In genomic region chr19:5623397-5624153, GRCh38 we compare ENCODE assay signal across 6 cellular contexts.
A peak's percentile ranks its signal among the peaks of the same experiment; 100 is the strongest.
DNase-seq lines count a peak whose midpoint lies in the region; ATAC-seq and TF ChIP-seq lines count a peak whose summit lies in the region.

No MANE protein-coding gene starts in this region.

- H3K27ac Mint-ChIP-seq in stimulated activated effector memory CD8-positive, alpha-beta T cell treated with anti-CD3 and anti-CD28 coated beads, Interleukin-12 subunit alpha, Interleukin-12 subunit beta, amount 100 ng/mL, for 72 hours, result peak overlapping the region; percentile 100

- TF ChIP-seq CTCF in foreskin fibroblast (IDR thresholded peaks at IDR 0.05; ENCODE audit: low read depth, low read length), result no peak

- peak overlapping the region; percentile 91 to 99 for H3K4me3 ChIP-seq in foreskin fibroblast (ENCODE audit: low read depth in 1 of 2, low read length in 2 of 2)

- H3K9me3 Mint-ChIP-seq in stimulated activated effector memory CD8-positive, alpha-beta T cell treated with anti-CD3 and anti-CD28 coated beads, Interleukin-12 subunit alpha, Interleukin-12 subunit beta, amount 100 ng/mL, for 72 hours, result no peaks in the 10 kb centered on the region

- DNase-seq in foreskin fibroblast (peak in 1 of 2 donors; percentile 20), GF-D8 (lab: John Stamatoyannopoulos, UW) (no peak), ecto neural progenitor cell (ENCODE audit: low spot score) (no peak)
- peak; percentile 29 to 71 for DNase-seq in stimulated activated effector memory CD8-positive, alpha-beta T cell treated with anti-CD3 and anti-CD28 coated beads, Interleukin-12 subunit alpha, Interleukin-12 subunit beta, amount 100 ng/mL, for 72 hours (ENCODE audit: low spot score in 2 of 2)

- peaks cover 100% of the 10 kb centered on the region for H3K36me3 Mint-ChIP-seq in stimulated activated effector memory CD8-positive, alpha-beta T cell treated with anti-CD3 and anti-CD28 coated beads, Interleukin-12 subunit alpha, Interleukin-12 subunit beta, amount 100 ng/mL, for 72 hours

- H3K4me1 Mint-ChIP-seq in stimulated activated effector memory CD8-positive, alpha-beta T cell treated with anti-CD3 and anti-CD28 coated beads, Interleukin-12 subunit alpha, Interleukin-12 subunit beta, amount 100 ng/mL, for 72 hours, result peaks cover 68% of the 10 kb centered on the region

- ATAC-seq in GM19328 (IDR thresholded peaks at IDR 0.05; ENCODE audit: unreplicated experiment) (peak; percentile 4), SK-N-SH treated with all-trans-retinoic acid at 6 μM for 48 hours (no peak; the same call in 1 of the 3 replicates)
- ATAC-seq in stimulated activated effector memory CD8-positive, alpha-beta T cell treated with anti-CD3 and anti-CD28 coated beads, Interleukin-12 subunit alpha, Interleukin-12 subunit beta, amount 100 ng/mL, for 72 hours, result peak; percentile 1

- peak overlapping the region; percentile 100 for H3K4me3 Mint-ChIP-seq in stimulated activated effector memory CD8-positive, alpha-beta T cell treated with anti-CD3 and anti-CD28 coated beads, Interleukin-12 subunit alpha, Interleukin-12 subunit beta, amount 100 ng/mL, for 72 hours

TF ChIP-seq in SK-N-SH treated with all-trans-retinoic acid at 6 μM for 48 hours, 23 proteins besides CTCF, POLR2A, EP300 and RAD21:
- TF ChIP-seq CSRNP3 (CRISPR knock-in tag; IDR thresholded peaks at IDR 0.05) (0 out of 2 replicates have a peak, but pooled peaks have one; percentile 29), BACH2 (CRISPR knock-in tag; IDR thresholded peaks at IDR 0.05; ENCODE audit: borderline replicate concordance) (no peak)

Comparison
In these comparisons a context has a peak if more than half of its experiments do, and no peak if none do; other contexts are left out.
1. DNase-seq: peak in stimulated activated effector memory CD8-positive, alpha-beta T cell treated with anti-CD3 and anti-CD28 coated beads, Interleukin-12 subunit alpha, Interleukin-12 subunit beta, amount 100 ng/mL, for 72 hours (2 of 2); none in GF-D8 (single experiment) and ecto neural progenitor cell (single experiment).